32 cellular contexts compared by ENCODE assay signal in genomic region chr4:8577046-8577445, GRCh38. TPM values are rescaled to one million over a fixed set of nuclear protein-coding genes. Genes with fewer than 3 reads are reported as not detected.
"Had no signal": no experiment of that assay in that cellular context is flagged by ENCODE, and none has a peak within 500 bp of the region (broad histone marks: within the 10 kb centered on the region; RNA-seq: fewer than 3 reads in every experiment).

No MANE protein-coding gene starts in this region.

- H3K27ac ChIP-seq: adrenal gland, body of pancreas, breast epithelium, Peyer's patch, RWPE1, WERI-Rb-1 had no signal

- H3K9me3 Mint-ChIP-seq: activated CD4-positive, alpha-beta memory T cell treated with anti-CD3 and anti-CD28 coated beads, Interleukin-2, amount 10 ng/mL, durations not matched to agents 7 days and 5 days; activated naive CD4-positive, alpha-beta T cell treated with anti-CD3 and anti-CD28 coated beads for 36 hours; activated naive CD4-positive, alpha-beta T cell treated with anti-CD3 and anti-CD28 coated beads, Interleukin-2, amount 50 U/mL, for 72 hours had no signal

- H3K4me1 ChIP-seq: adrenal gland, body of pancreas, breast epithelium, Peyer's patch had no signal

- H3K27ac Mint-ChIP-seq: activated CD4-positive, alpha-beta memory T cell treated with anti-CD3 and anti-CD28 coated beads, Interleukin-2, amount 10 ng/mL, durations not matched to agents 7 days and 5 days; activated CD8-positive, alpha-beta memory T cell treated with anti-CD3 and anti-CD28 coated beads, Interleukin-2, amount 10 ng/mL, durations not matched to agents 7 days and 5 days; activated naive CD4-positive, alpha-beta T cell treated with anti-CD3 and anti-CD28 coated beads for 36 hours; activated naive CD4-positive, alpha-beta T cell treated with anti-CD3 and anti-CD28 coated beads, Interleukin-2, amount 50 U/mL, for 72 hours had no signal

- H3K4me3 Mint-ChIP-seq: activated CD4-positive, alpha-beta memory T cell treated with anti-CD3 and anti-CD28 coated beads, Interleukin-2, amount 10 ng/mL, durations not matched to agents 7 days and 5 days; activated CD8-positive, alpha-beta memory T cell treated with anti-CD3 and anti-CD28 coated beads, Interleukin-2, amount 10 ng/mL, durations not matched to agents 7 days and 5 days; activated naive CD4-positive, alpha-beta T cell treated with anti-CD3 and anti-CD28 coated beads for 36 hours had no signal

- H3K9me3 ChIP-seq: adrenal gland, body of pancreas, breast epithelium, Peyer's patch had no signal

- H3K4me3 ChIP-seq: adrenal gland, body of pancreas, breast epithelium, K562, Peyer's patch had no signal

- DNase-seq: activated CD4-positive, alpha-beta memory T cell treated with anti-CD3 and anti-CD28 coated beads, Interleukin-2, amount 10 ng/mL, durations not matched to agents 7 days and 5 days; activated CD4-positive, alpha-beta T cell treated with anti-CD3 and anti-CD28 coated beads for 1 hour; activated CD4-positive, alpha-beta T cell treated with anti-CD3 and anti-CD28 coated beads for 48 hours; activated CD4-positive, CD25-positive, alpha-beta regulatory T cell; activated CD8-positive, alpha-beta memory T cell treated with anti-CD3 and anti-CD28 coated beads for 24 hours; activated CD8-positive, alpha-beta memory T cell treated with anti-CD3 and anti-CD28 coated beads, Interleukin-2, amount 10 ng/mL, durations not matched to agents 7 days and 5 days; activated CD8-positive, alpha-beta memory T cell treated with anti-CD3 and anti-CD28 coated beads, Interleukin-2, amount 50 U/mL, for 48 hours; activated gamma-delta T cell treated with Interleukin-2 at 50 U/mL for 16 hours; activated naive CD4-positive, alpha-beta T cell treated with anti-CD3 and anti-CD28 coated beads for 36 hours; adrenal gland; body of pancreas; caudate nucleus; NCI-H1105; NCI-H1417 treated with DMSO at 0.1 percent for 48 hours; NCI-H1930; NCI-H2081 treated with DMSO at 0.1 percent for 48 hours; NCI-H345; NCI-H524 treated with DMSO at 0.1 percent for 48 hours; SIG-M5; SW 1271; T1000; WERI-Rb-1 had no signal

- H3K4me1 Mint-ChIP-seq: activated CD4-positive, alpha-beta memory T cell treated with anti-CD3 and anti-CD28 coated beads, Interleukin-2, amount 10 ng/mL, durations not matched to agents 7 days and 5 days; activated CD8-positive, alpha-beta memory T cell treated with anti-CD3 and anti-CD28 coated beads, Interleukin-2, amount 10 ng/mL, durations not matched to agents 7 days and 5 days had no signal

- H3K36me3 ChIP-seq: adrenal gland, breast epithelium, Peyer's patch, WERI-Rb-1 had no signal

- H3K36me3 Mint-ChIP-seq: activated CD8-positive, alpha-beta memory T cell treated with anti-CD3 and anti-CD28 coated beads, Interleukin-2, amount 10 ng/mL, durations not matched to agents 7 days and 5 days; activated naive CD4-positive, alpha-beta T cell treated with anti-CD3 and anti-CD28 coated beads, Interleukin-2, amount 50 U/mL, for 72 hours had no signal

- H3K27me3 ChIP-seq: body of pancreas had no signal

- ATAC-seq: activated CD8-positive, alpha-beta memory T cell treated with anti-CD3 and anti-CD28 coated beads, Interleukin-2, amount 10 ng/mL, durations not matched to agents 7 days and 5 days; activated naive CD4-positive, alpha-beta T cell treated with anti-CD3 and anti-CD28 coated beads, Interleukin-2, amount 50 U/mL, for 72 hours; body of pancreas; K562; Right ventricle myocardium inferior had no signal

RNA-seq across cellular contexts. Expression of gene GPR78, which starts 3.1 kb away (rescaled TPM):
- total RNA-seq: activated CD8-positive, alpha-beta memory T cell treated with anti-CD3 and anti-CD28 coated beads, Interleukin-2, amount 10 ng/mL, durations not matched to agents 7 days and 5 days; activated naive CD4-positive, alpha-beta T cell treated with anti-CD3 and anti-CD28 coated beads for 36 hours; body of pancreas; NCI-H460; Peyer's patch; Right ventricle myocardium inferior; SK-MEL-5; T-helper 1 cell treated with Interleukin-12 subunit alpha and Interleukin-12 subunit beta and Interleukin-4 antibody, amounts not matched to agents 30 ng/mL and 1 ng/mL, for 36 hours; T-helper 2 cell treated with Interferon-gamma antibody and Interleukin-4, amounts not matched to agents 100 ng/mL and 5 ng/mL, for 36 hours had no signal

RNA-seq across cellular contexts. Expression of gene CPZ, which starts 15.5 kb away (rescaled TPM):
- total RNA-seq: activated CD8-positive, alpha-beta memory T cell treated with anti-CD3 and anti-CD28 coated beads, Interleukin-2, amount 10 ng/mL, durations not matched to agents 7 days and 5 days; activated naive CD4-positive, alpha-beta T cell treated with anti-CD3 and anti-CD28 coated beads for 36 hours; activated naive CD4-positive, alpha-beta T cell treated with anti-CD3 and anti-CD28 coated beads, Interleukin-2, amount 50 U/mL, for 72 hours; SK-MEL-5; T-helper 1 cell treated with Interleukin-12 subunit alpha and Interleukin-12 subunit beta and Interleukin-4 antibody, amounts not matched to agents 30 ng/mL and 1 ng/mL, for 36 hours; T-helper 2 cell treated with Interferon-gamma antibody and Interleukin-4, amounts not matched to agents 100 ng/mL and 5 ng/mL, for 36 hours had no signal
